ENCODE assay signal across 11 cellular contexts in the genomic region with DNA sequence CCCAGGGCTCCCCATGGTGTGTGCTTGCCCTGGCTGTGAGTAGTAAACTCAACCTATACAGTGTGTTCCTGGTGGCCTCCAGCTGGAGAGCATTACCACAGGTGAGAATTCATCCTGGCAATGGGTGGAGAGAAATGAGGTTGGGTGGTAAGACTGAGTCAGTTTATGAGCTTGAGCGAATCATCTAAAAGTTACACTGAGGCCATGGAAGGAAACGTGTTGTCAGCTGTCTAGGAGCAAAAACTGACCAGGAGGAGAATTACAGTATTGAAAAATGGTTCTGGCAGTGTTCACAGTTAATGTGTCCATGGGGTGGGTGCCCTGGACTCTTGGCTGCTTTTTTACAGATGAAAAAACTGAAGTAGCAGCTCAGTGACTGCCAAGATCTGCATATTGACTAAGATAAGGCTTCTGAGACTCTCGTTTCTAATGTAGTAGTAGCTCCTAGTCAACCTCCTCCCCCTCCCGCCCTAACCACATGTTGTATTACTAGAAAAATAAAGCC.
DNase-seq lines count a peak whose midpoint lies in the region; ATAC-seq and TF ChIP-seq lines count a peak whose summit lies in the region.
"Had no signal": no experiment of that assay in that cellular context is flagged by ENCODE, and none has a peak within 500 bp of the region (broad histone marks: within the 10 kb centered on the region; RNA-seq: fewer than 3 reads in every experiment).

No MANE protein-coding gene starts in this region.

- DNase-seq in activated T-cell treated with anti-CD3 and anti-CD28 coated beads for 24 hours (ENCODE audit: low read depth) (peak; percentile 40), left ventricle myocardium superior (no peak), NCI-H2107 treated with DMSO at 0.1 percent for 48 hours (lab: John Stamatoyannopoulos, UW; ENCODE audit: unreplicated experiment) (no peak), tibial artery (no peak), foreskin melanocyte (no peak)
- DNase-seq in activated T-cell treated with anti-CD3 and anti-CD28 coated beads, Interleukin-2, amount 50 U/mL, for 1 hour, result no peak
- peak; percentile 34 for DNase-seq in activated naive CD4-positive, alpha-beta T cell treated with anti-CD3 and anti-CD28 coated beads, Interleukin-2, amount 50 U/mL, for 16 hours
- DNase-seq in stimulated activated naive CD8-positive, alpha-beta T cell treated with anti-CD3 and anti-CD28 coated beads, Interleukin-15, Interleukin-2, amounts not matched to agents 100 U/mL and 50 U/mL, for 24 hours, result peak; percentile 54
- DNase-seq: activated gamma-delta T cell, dermis blood vessel endothelial cell, nucleus accumbens had no signal

- H3K4me1 ChIP-seq in tibial artery, result peaks cover 0 to 11% (median 0%) of the 10 kb centered on the region in 4 donors

- H3K9me3 ChIP-seq in tibial artery, result no peaks in the 10 kb centered on the region

- no peaks in the 10 kb centered on the region for H3K27me3 ChIP-seq in tibial artery

- no peak overlapping the region for H3K4me3 ChIP-seq in tibial artery

- TF ChIP-seq CTCF in tibial artery (IDR thresholded peaks at IDR 0.05), result no peak

- ATAC-seq in left ventricle myocardium superior, result peak; percentile 73
- ATAC-seq in stimulated activated naive CD8-positive, alpha-beta T cell treated with anti-CD3 and anti-CD28 coated beads, Interleukin-15, Interleukin-2, amounts not matched to agents 100 U/mL and 50 U/mL, for 24 hours, result peak; percentile 81

- H3K27ac ChIP-seq in tibial artery, result no peak overlapping the region

- intact Hi-C loops in left ventricle myocardium superior (cut with micrococcal nuclease), result no loop called here
- intact Hi-C loops in tibial artery (cut with DNase I; ENCODE audit: low total_unique reads), result no loop called here

- H3K36me3 ChIP-seq in tibial artery, result no peaks in the 10 kb centered on the region

Comparison
In these comparisons a context has a peak if more than half of its experiments do, and no peak if none do; other contexts are left out.
1. DNase-seq: peak in activated T-cell treated with anti-CD3 and anti-CD28 coated beads for 24 hours (single experiment), activated naive CD4-positive, alpha-beta T cell treated with anti-CD3 and anti-CD28 coated beads, Interleukin-2, amount 50 U/mL, for 16 hours (single experiment) and stimulated activated naive CD8-positive, alpha-beta T cell treated with anti-CD3 and anti-CD28 coated beads, Interleukin-15, Interleukin-2, amounts not matched to agents 100 U/mL and 50 U/mL, for 24 hours (single experiment); none in activated T-cell treated with anti-CD3 and anti-CD28 coated beads, Interleukin-2, amount 50 U/mL, for 1 hour (single experiment), left ventricle myocardium superior (single experiment), NCI-H2107 treated with DMSO at 0.1 percent for 48 hours (single experiment), tibial artery (0 of 2) and foreskin melanocyte (single experiment).